Comparison of ENCODE assay signal across 8 cellular contexts in the genomic region with DNA sequence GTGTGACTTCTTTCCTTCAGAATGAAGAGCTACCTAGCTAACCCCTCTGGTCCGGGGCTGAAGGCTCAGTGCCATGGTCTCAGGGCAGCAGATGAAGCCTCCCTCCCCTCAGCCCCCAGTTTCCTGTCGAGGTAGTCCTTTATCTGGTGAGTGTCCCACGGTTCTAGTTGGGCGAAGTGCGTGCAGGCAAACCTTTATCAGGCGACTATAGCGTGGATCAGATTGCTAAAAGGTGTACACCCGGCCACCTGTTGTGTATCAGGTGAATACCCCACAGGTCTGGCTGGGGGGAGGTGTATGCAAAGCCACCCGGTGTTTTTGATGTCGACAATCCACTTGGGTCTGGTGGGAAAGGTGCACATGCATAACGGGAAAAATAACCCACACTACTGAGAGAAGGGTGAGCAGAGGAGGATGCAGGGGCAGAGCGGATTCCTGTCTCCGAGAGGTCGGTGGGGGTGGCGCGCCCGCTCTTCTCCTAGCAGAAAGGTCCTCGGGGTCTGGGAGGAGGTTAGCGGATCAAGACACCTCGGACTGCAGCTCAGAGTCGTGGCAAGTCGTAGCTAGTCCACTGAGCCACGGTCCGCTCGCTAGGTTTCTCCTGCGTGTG. TPM values are rescaled to one million over a fixed set of nuclear protein-coding genes. Genes with fewer than 3 reads are reported as not detected.
A peak's percentile ranks its signal among the peaks of the same experiment; 100 is the strongest.
DNase-seq lines count a peak whose midpoint lies in the region; ATAC-seq and TF ChIP-seq lines count a peak whose summit lies in the region.

No MANE protein-coding gene starts in this region.

- peak overlapping the region; percentile 84 for H3K9ac ChIP-seq in mesendoderm (ENCODE audit: low read length)

- no peaks in the 10 kb centered on the region for H3K4me1 ChIP-seq in mesendoderm (ENCODE audit: control insufficient read depth, low read depth, low read length)
- H3K4me1 ChIP-seq in upper lobe of left lung, result peaks cover 26 to 57% (median 41%) of the 10 kb centered on the region in 4 donors

- H3K18ac ChIP-seq in mesendoderm (ENCODE audit: low read length), result no peak overlapping the region

- no peak overlapping the region for H3K23ac ChIP-seq in mesendoderm (ENCODE audit: low read length)

- H4K8ac ChIP-seq in mesendoderm (ENCODE audit: low read depth, low read length), result no peak overlapping the region

- no peak for TF ChIP-seq POLR2A in upper lobe of left lung (IDR thresholded peaks at IDR 0.05)

- H3K27me3 ChIP-seq in mesendoderm (ENCODE audit: insufficient read depth, low read length, poor library complexity), result no peaks in the 10 kb centered on the region
- H3K27me3 ChIP-seq in upper lobe of left lung, result no peaks in the 10 kb centered on the region

- peaks cover 7% of the 10 kb centered on the region for H3K79me2 ChIP-seq in mesendoderm (ENCODE audit: control insufficient read depth, insufficient read depth, low read length)

- TF ChIP-seq EP300 in upper lobe of left lung (IDR thresholded peaks at IDR 0.05), result no peak

- H3K9me3 ChIP-seq in upper lobe of left lung, result no peaks in the 10 kb centered on the region

- H2BK120ac ChIP-seq in mesendoderm (ENCODE audit: low read depth, low read length), result no peak overlapping the region

- H3K79me1 ChIP-seq in mesendoderm (ENCODE audit: low read length), result peaks cover 2% of the 10 kb centered on the region

- no CpG with 5 or more reads among the region's 26 CpGs for WGBS in mesendoderm (ENCODE audit: extremely low coverage, insufficient coverage, low lambda C conversion rate)
- WGBS in upper lobe of left lung, 2 donors, result 0% methylated on average over 24 to 26 of the region's 26 CpGs

- H2AK5ac ChIP-seq in mesendoderm (ENCODE audit: low read length), result no peak overlapping the region

- H3K4me2 ChIP-seq in mesendoderm (ENCODE audit: low read length), result peak overlapping the region; percentile 90

- peak overlapping the region; percentile 92 for H3K56ac ChIP-seq in mesendoderm (ENCODE audit: low read length)

- peak; percentile 42 for DNase-seq in DMS 273 (lab: John Stamatoyannopoulos, UW; ENCODE audit: unreplicated experiment)
- no peak for DNase-seq in DMS 273 treated with DMSO at 0.1 percent for 48 hours (lab: John Stamatoyannopoulos, UW)
- DNase-seq in RPMI8226, result peak; percentile 14
- no peak for DNase-seq in mesendoderm
- no peak for DNase-seq in upper lobe of left lung
- DNase-seq in D341Med (ENCODE audit: low spot score), result no peak

- H3K36me3 ChIP-seq in mesendoderm (ENCODE audit: control insufficient read depth, insufficient read depth, low read length) (no peaks in the 10 kb centered on the region), upper lobe of left lung (peaks cover 0 to 21% (median 1%) of the 10 kb centered on the region in 4 donors)

- H4K5ac ChIP-seq in mesendoderm (ENCODE audit: low read length), result no peak overlapping the region

- H3K4me3 ChIP-seq in mesendoderm (ENCODE audit: low read length), result peak overlapping the region; percentile 64
- peak overlapping the region; percentile 90 to 98 (median 97) for H3K4me3 ChIP-seq in upper lobe of left lung

- H2BK15ac ChIP-seq in mesendoderm (replicated peaks; ENCODE audit: low read depth), result no peak overlapping the region

- TF ChIP-seq CTCF in upper lobe of left lung (IDR thresholded peaks at IDR 0.05), result no peak

- ATAC-seq in HG02840 (IDR thresholded peaks at IDR 0.05; ENCODE audit: low FRiP score, unreplicated experiment) (peak; percentile 7), upper lobe of left lung (ENCODE audit: low FRiP score in 2 of 2) (peak; percentile 27 to 30)

- no peak overlapping the region for H3K4ac ChIP-seq in mesendoderm (ENCODE audit: low read depth, low read length)

- H3K27ac ChIP-seq in cingulate gyrus (ENCODE audit: low read depth, low read length) (peak overlapping the region; percentile 95), mesendoderm (ENCODE audit: low read depth, low read length) (no peak overlapping the region), upper lobe of left lung (peak overlapping the region; percentile 91 to 97 (median 94))

- H2BK5ac ChIP-seq in mesendoderm (ENCODE audit: low read length), result no peak overlapping the region

RNA-seq across cellular contexts. Expression of a gene that starts 0.5 kb away (rescaled TPM):
- 4.5 TPM for polyA plus RNA-seq in mesendoderm (2013, experiment 1 of 2)
- 4.4 TPM for polyA plus RNA-seq in mesendoderm (2013, experiment 2 of 2)
- total RNA-seq in upper lobe of left lung, result 10 to 100 TPM; 35.3 to 68.1 (median 50.4) TPM

RNA-seq across cellular contexts. Expression of a gene that starts 5.9 kb away (rescaled TPM):
- 546 TPM for polyA plus RNA-seq in mesendoderm (2013, experiment 1 of 2)
- 590 TPM for polyA plus RNA-seq in mesendoderm (2013, experiment 2 of 2)
- 100 to 1,000 TPM in 3 of 6 donors, 10 to 100 TPM in 3; 75.4 to 177 (median 104) TPM for total RNA-seq in upper lobe of left lung

RNA-seq across cellular contexts. Expression of a gene that starts 6.1 kb away (rescaled TPM):
- 0.56 TPM for polyA plus RNA-seq in mesendoderm (2013, experiment 1 of 2)
- polyA plus RNA-seq in mesendoderm (2013, experiment 2 of 2), result 0.53 TPM
- not detected for total RNA-seq in upper lobe of left lung

RNA-seq across cellular contexts. Expression of a gene that starts 29.9 kb away (rescaled TPM):
- 24.7 TPM for polyA plus RNA-seq in mesendoderm (2013, experiment 1 of 2)
- 25.1 TPM for polyA plus RNA-seq in mesendoderm (2013, experiment 2 of 2)
- total RNA-seq in upper lobe of left lung, result 10 to 100 TPM; 16.3 to 39.0 (median 23.9) TPM

Comparison
In these comparisons a context has a peak if more than half of its experiments do, and no peak if none do; other contexts are left out.
1. DNase-seq: peak in DMS 273 (single experiment) and RPMI8226 (single experiment); none in DMS 273 treated with DMSO at 0.1 percent for 48 hours (single experiment), mesendoderm (single experiment), upper lobe of left lung (0 of 2) and D341Med (single experiment).